ENCODE assay signal across 7 cellular contexts in genomic region chr16:3443108-3444031, GRCh38.
DNase-seq lines count a peak whose midpoint lies in the region; ATAC-seq lines count a peak whose summit lies in the region.

Gene NAA60 (plus strand): TSS chr16:3443680. CDS start chr16:3476228, 32,548 bp downstream.
Gene ZNF597 (minus strand): TSS chr16:3443504. CDS start chr16:3443153, 351 bp downstream.

- DNase-seq in NCI-H2227 (lab: John Stamatoyannopoulos, UW; ENCODE audit: unreplicated experiment) (peak; percentile 83), kidney tubule cell (ENCODE audit: low spot score) (peak; percentile 94)
- DNase-seq in activated CD4-positive, alpha-beta T cell treated with anti-CD3 and anti-CD28 coated beads for 4 hours = peak; percentile 71 to 77
- DNase-seq in stimulated activated CD4-positive, alpha-beta T cell treated with anti-CD3 and anti-CD28 coated beads, Interleukin-1b, Interleukin-23, amount 100 ng/mL, for 1 hour (ENCODE audit: low read depth in 2 of 2) = peak; percentile 48 to 49

- peak within 1 kb of the TSS; percentile 73 for H3K27ac ChIP-seq in cingulate gyrus (ENCODE audit: low read depth, low read length)

- ATAC-seq in GM18520 (IDR thresholded peaks at IDR 0.05; ENCODE audit: unreplicated experiment) = peak; percentile 83
- ATAC-seq in HG03066 (IDR thresholded peaks at IDR 0.05; ENCODE audit: low read depth, unreplicated experiment) = peak; percentile 91

Comparison
In these comparisons a context has a peak if more than half of its experiments do, and no peak if none do; other contexts are left out.
1. Peak in every context shown above with its lines: DNase-seq, ATAC-seq and H3K27ac ChIP-seq.